22 cellular contexts compared by ENCODE assay signal in genomic region chr5:120779674-120780073, GRCh38.
DNase-seq lines count a peak whose midpoint lies in the region; TF ChIP-seq lines count a peak whose summit lies in the region.
"Had no signal": no experiment of that assay in that cellular context is flagged by ENCODE, and none has a peak within 500 bp of the region (broad histone marks: within the 10 kb centered on the region; RNA-seq: fewer than 3 reads in every experiment).

No MANE protein-coding gene starts in this region.

- H3K9ac ChIP-seq in endodermal cell (ENCODE audit: extremely low read depth, low read length, poor library complexity, severe bottlenecking) = no peak overlapping the region

- no peak overlapping the region for H3K4me2 ChIP-seq in PC-9

- no peaks in the 10 kb centered on the region for H3F3A ChIP-seq in PC-9 (ENCODE audit: insufficient read depth, low read depth)

- H3K9me3 ChIP-seq in PC-9 (ENCODE audit: insufficient read depth, low read depth) (no peaks in the 10 kb centered on the region), endodermal cell (ENCODE audit: control insufficient read depth, low read length) (no peaks in the 10 kb centered on the region)
- H3K9me3 ChIP-seq: heart right ventricle had no signal

- H3K27ac ChIP-seq in PC-9 (no peak overlapping the region), endodermal cell (ENCODE audit: low read depth, low read length) (peak overlapping the region; percentile 45)
- H3K27ac ChIP-seq: heart right ventricle, HL-60, VCaP had no signal

- WGBS in endodermal cell (ENCODE audit: insufficient coverage in 1 of 2, insufficient read length in 1 of 2), 2 experiments = 96% methylated on average over 2 of the region's 2 CpGs; no CpG with 5 or more reads in 1 of the 2 experiments

- no peaks in the 10 kb centered on the region for H3K4me1 Mint-ChIP-seq in endodermal cell
- peaks cover 22% of the 10 kb centered on the region for H3K4me1 Mint-ChIP-seq in osteocyte (ENCODE audit: unreplicated experiment)
- H3K4me1 Mint-ChIP-seq: activated naive CD4-positive, alpha-beta T cell treated with anti-CD3 and anti-CD28 coated beads, Interleukin-2, amount 10 ng/mL, durations not matched to agents 7 days and 5 days; IgD-negative memory B cell; immature natural killer cell had no signal

- no peaks in the 10 kb centered on the region; the same call in 1 of the 2 replicates for H3K9me2 ChIP-seq in PC-9 (ENCODE audit: insufficient read depth)

- in situ Hi-C loops in G401 (cut with HindIII; ENCODE audit: low sequenced_read_pairs) = no loop called here

- H4K20me1 ChIP-seq in PC-9 (ENCODE audit: insufficient read depth) = no peaks in the 10 kb centered on the region; the same call in 1 of the 2 replicates

- TF ChIP-seq CTCF in PC-9 (conservative IDR thresholded peaks at IDR 0.05) = no peak
- TF ChIP-seq CTCF in endodermal cell (conservative IDR thresholded peaks at IDR 0.05) = no peak
- TF ChIP-seq CTCF in osteocyte (IDR thresholded peaks at IDR 0.05) = no peak
- TF ChIP-seq CTCF in GM10248 (IDR thresholded peaks at IDR 0.05; ENCODE audit: control extremely low read depth, extremely low read depth, low read depth, missing control alignments) = no peak

- no peak overlapping the region for H3K4me3 Mint-ChIP-seq in endodermal cell
- H3K4me3 Mint-ChIP-seq in osteocyte (ENCODE audit: unreplicated experiment) = no peak overlapping the region
- H3K4me3 Mint-ChIP-seq: activated CD8-positive, alpha-beta T cell treated with anti-CD3 and anti-CD28 coated beads for 36 hours; activated naive CD4-positive, alpha-beta T cell treated with anti-CD3 and anti-CD28 coated beads, Interleukin-2, amount 10 ng/mL, durations not matched to agents 7 days and 5 days; activated T-cell treated with anti-CD3 and anti-CD28 coated beads, Interleukin-2, amount 50 U/mL, for 24 hours; H9; IgD-negative memory B cell; immature natural killer cell; T-helper 1 cell treated with Interleukin-12 subunit alpha and Interleukin-12 subunit beta and Interleukin-4 antibody, amounts not matched to agents 30 μg/mL and 1 μg/mL, for 36 hours had no signal

- no peaks in the 10 kb centered on the region for H3K36me3 Mint-ChIP-seq in endodermal cell (ENCODE audit: low read depth)
- H3K36me3 Mint-ChIP-seq in osteocyte (ENCODE audit: unreplicated experiment) = peaks cover 3% of the 10 kb centered on the region
- H3K36me3 Mint-ChIP-seq: activated naive CD4-positive, alpha-beta T cell treated with anti-CD3 and anti-CD28 coated beads, Interleukin-2, amount 10 ng/mL, durations not matched to agents 7 days and 5 days; immature natural killer cell had no signal

- intact Hi-C loops in PC-9 (cut with micrococcal nuclease; ENCODE audit: unreplicated experiment) = no loop called here

- no peaks in the 10 kb centered on the region for H3K79me2 ChIP-seq in PC-9 (ENCODE audit: low read depth)

- peak overlapping the region; percentile 66; the same call in 1 of the 2 replicates for H2AFZ ChIP-seq in PC-9

- DNase-seq in G401 (ENCODE audit: low spot score) (peak; percentile 29), PC-9 (no peak), endodermal cell (no peak), osteocyte (ENCODE audit: extremely low spot score, unreplicated experiment) (no peak), GM10248 (ENCODE audit: extremely low spot score) (no peak), NCI-H2227 treated with DMSO at 0.1 percent for 48 hours (lab: John Stamatoyannopoulos, UW) (no peak), Ammon's horn (ENCODE audit: low spot score) (no peak)
- DNase-seq in activated CD4-positive, alpha-beta T cell treated with anti-CD3 and anti-CD28 coated beads for 4 hours = no peak
- DNase-seq: activated CD8-positive, alpha-beta T cell treated with anti-CD3 and anti-CD28 coated beads for 36 hours; activated naive CD4-positive, alpha-beta T cell treated with anti-CD3 and anti-CD28 coated beads, Interleukin-2, amount 10 ng/mL, durations not matched to agents 7 days and 5 days; activated T-cell treated with anti-CD3 and anti-CD28 coated beads, Interleukin-2, amount 50 U/mL, for 24 hours; H9; heart right ventricle; immature natural killer cell; NCI-H1930; Right ventricle myocardium superior; small intestine; stimulated activated CD4-positive, alpha-beta T cell treated with anti-CD3 and anti-CD28 coated beads, Interleukin-4, amount 100 ng/mL, for 4 hours had no signal

- POLR2A ChIA-PET in PC-9 (lab: Charles Lee; ENCODE audit: unreplicated experiment) = no interaction called here
- POLR2A ChIA-PET in GM10248 (lab: Yijun Ruan, JAX) = no interaction called here

- H3K27ac Mint-ChIP-seq in endodermal cell (no peak overlapping the region), osteocyte (ENCODE audit: unreplicated experiment) (peak overlapping the region; percentile 48)
- H3K27ac Mint-ChIP-seq: activated CD8-positive, alpha-beta T cell treated with anti-CD3 and anti-CD28 coated beads for 36 hours; activated naive CD4-positive, alpha-beta T cell treated with anti-CD3 and anti-CD28 coated beads, Interleukin-2, amount 10 ng/mL, durations not matched to agents 7 days and 5 days; activated T-cell treated with anti-CD3 and anti-CD28 coated beads, Interleukin-2, amount 50 U/mL, for 24 hours; IgD-negative memory B cell; immature natural killer cell; T-helper 1 cell treated with Interleukin-12 subunit alpha and Interleukin-12 subunit beta and Interleukin-4 antibody, amounts not matched to agents 30 μg/mL and 1 μg/mL, for 36 hours had no signal

- CTCF ChIA-PET in PC-9 (lab: Charles Lee) = no interaction called here
- CTCF ChIA-PET in GM10248 (lab: Yijun Ruan, JAX) = interaction anchor here (1.3 kb wide), 1 partner anchor 27 kb away, joined by 3 read pairs; no protein-coding TSS in a partner anchor

- no peaks in the 10 kb centered on the region for H3K9me3 Mint-ChIP-seq in endodermal cell
- H3K9me3 Mint-ChIP-seq in osteocyte (ENCODE audit: unreplicated experiment) = peaks cover 4% of the 10 kb centered on the region
- H3K9me3 Mint-ChIP-seq: activated naive CD4-positive, alpha-beta T cell treated with anti-CD3 and anti-CD28 coated beads, Interleukin-2, amount 10 ng/mL, durations not matched to agents 7 days and 5 days; H9; T-helper 1 cell treated with Interleukin-12 subunit alpha and Interleukin-12 subunit beta and Interleukin-4 antibody, amounts not matched to agents 30 μg/mL and 1 μg/mL, for 36 hours had no signal

- H3K27me3 ChIP-seq in PC-9 (ENCODE audit: insufficient read depth, low read depth) (no peaks in the 10 kb centered on the region), endodermal cell (ENCODE audit: control insufficient read depth, insufficient read depth, low read length, poor library complexity, severe bottlenecking) (no peaks in the 10 kb centered on the region)
- H3K27me3 ChIP-seq: heart right ventricle had no signal

- H3K27me3 Mint-ChIP-seq in endodermal cell (ENCODE audit: insufficient read depth) (no peaks in the 10 kb centered on the region), osteocyte (ENCODE audit: unreplicated experiment) (no peaks in the 10 kb centered on the region)
- H3K27me3 Mint-ChIP-seq: activated CD8-positive, alpha-beta T cell treated with anti-CD3 and anti-CD28 coated beads for 36 hours; activated naive CD4-positive, alpha-beta T cell treated with anti-CD3 and anti-CD28 coated beads, Interleukin-2, amount 10 ng/mL, durations not matched to agents 7 days and 5 days; activated T-cell treated with anti-CD3 and anti-CD28 coated beads, Interleukin-2, amount 50 U/mL, for 24 hours; IgD-negative memory B cell had no signal

- H3K4me3 ChIP-seq in PC-9 (no peak overlapping the region), endodermal cell (ENCODE audit: low read length) (no peak overlapping the region)
- H3K4me3 ChIP-seq: heart right ventricle had no signal

- no TSS peak for BruUV-seq in PC-9 (replicated peaks; lab: Mats Ljungman, UMichigan)

- H3K36me3 ChIP-seq in PC-9 (ENCODE audit: low read depth) = no peaks in the 10 kb centered on the region
- no peaks in the 10 kb centered on the region for H3K36me3 ChIP-seq in endodermal cell (ENCODE audit: control insufficient read depth, insufficient read depth, low read length)
- H3K36me3 ChIP-seq: heart right ventricle had no signal

- H3K4me1 ChIP-seq in PC-9 (replicated peaks; ENCODE audit: insufficient read depth) = no peaks in the 10 kb centered on the region
- H3K4me1 ChIP-seq in endodermal cell (ENCODE audit: control insufficient read depth, insufficient read depth, low read length) = no peaks in the 10 kb centered on the region
- H3K4me1 ChIP-seq: heart right ventricle had no signal
